12 cellular contexts compared by ENCODE assay signal in genomic region chr21:45319461-45320211, GRCh38. TPM values are rescaled to one million over a fixed set of nuclear protein-coding genes. Genes with fewer than 3 reads are reported as not detected.
DNase-seq lines count a peak whose midpoint lies in the region; ATAC-seq and TF ChIP-seq lines count a peak whose summit lies in the region.
"Had no signal": no experiment of that assay in that cellular context is flagged by ENCODE, and none has a peak within 500 bp of the region (broad histone marks: within the 10 kb centered on the region; RNA-seq: fewer than 3 reads in every experiment).

No MANE protein-coding gene starts in this region.

- no peak for TF ChIP-seq EP300 in suprapubic skin (IDR thresholded peaks at IDR 0.05)

- peaks cover 5% of the 10 kb centered on the region for H3K27me3 Mint-ChIP-seq in HFFc6 (ENCODE audit: insufficient read depth)
- H3K27me3 Mint-ChIP-seq: type B pancreatic cell had no signal

- H3K9me3 Mint-ChIP-seq in HFFc6: peaks cover 5% of the 10 kb centered on the region; the same call in 1 of the 2 replicates
- H3K9me3 Mint-ChIP-seq: activated T-cell treated with anti-CD3 and anti-CD28 coated beads, Interleukin-2, amount 50 U/mL, for 4 hours; type B pancreatic cell had no signal

- peaks cover 0 to 10% (median 0%) of the 10 kb centered on the region in 4 donors for H3K4me1 ChIP-seq in liver (ENCODE audit: control insufficient read depth in 4 of 4, insufficient read depth in 4 of 4, low read length in 3 of 4)
- H3K4me1 ChIP-seq in suprapubic skin: peaks cover 49% of the 10 kb centered on the region

- H3K27ac Mint-ChIP-seq in HFFc6: peak overlapping the region; percentile 91
- H3K27ac Mint-ChIP-seq: type B pancreatic cell had no signal

- peak overlapping the region; percentile 74 for H3K27ac ChIP-seq in caudate nucleus (ENCODE audit: low read depth, low read length)
- H3K27ac ChIP-seq in liver (ENCODE audit: low read depth in 1 of 2, low read length in 2 of 2): peak overlapping the region; percentile 33 to 77
- peak overlapping the region; percentile 63 for H3K27ac ChIP-seq in suprapubic skin
- H3K27ac ChIP-seq: KMS-11 had no signal

- H3K27me3 ChIP-seq in liver (ENCODE audit: control insufficient read depth in 4 of 4, insufficient read depth in 4 of 4, low read length in 3 of 4) (no peaks in the 10 kb centered on the region), suprapubic skin (peaks cover 6% of the 10 kb centered on the region)

- peaks cover 11% of the 10 kb centered on the region; the same call in 1 of the 2 replicates for H3K36me3 Mint-ChIP-seq in HFFc6 (ENCODE audit: low read depth)
- H3K36me3 Mint-ChIP-seq: type B pancreatic cell had no signal

- no peak for TF ChIP-seq RAD21 in liver (IDR thresholded peaks at IDR 0.05)

- H3K9ac ChIP-seq in liver (ENCODE audit: low read depth in 1 of 2, low read length in 2 of 2): no peak overlapping the region
- H3K9ac ChIP-seq: KMS-11 had no signal

- peak; percentile 40 for TF ChIP-seq CTCF in HFFc6 (IDR thresholded peaks at IDR 0.05)
- no peak for TF ChIP-seq CTCF in liver (IDR thresholded peaks at IDR 0.05; ENCODE audit: low read depth, low read length, missing input control)
- no peak for TF ChIP-seq CTCF in suprapubic skin (IDR thresholded peaks at IDR 0.05)

- H3K4me3 ChIP-seq in liver (ENCODE audit: low read depth in 1 of 3, low read length in 3 of 3) (no peak overlapping the region), suprapubic skin (no peak overlapping the region)

- H3K9me3 ChIP-seq in liver (ENCODE audit: control insufficient read depth in 4 of 4, low read length in 3 of 4): no peaks in the 10 kb centered on the region
- H3K9me3 ChIP-seq in suprapubic skin: no peaks in the 10 kb centered on the region

- WGBS in liver: 77% methylated on average over 23 of the region's 23 CpGs
- WGBS in suprapubic skin: 44% methylated on average over 7 of the region's 23 CpGs

- ATAC-seq in GM19463 (IDR thresholded peaks at IDR 0.05; ENCODE audit: unreplicated experiment): no peak
- no peak for ATAC-seq in HG02642 (IDR thresholded peaks at IDR 0.05; ENCODE audit: poor library complexity, unreplicated experiment)
- ATAC-seq: activated T-cell treated with anti-CD3 and anti-CD28 coated beads, Interleukin-2, amount 50 U/mL, for 4 hours had no signal

- H3K4me3 Mint-ChIP-seq in HFFc6: peak overlapping the region; percentile 41; the same call in 1 of the 2 replicates
- H3K4me3 Mint-ChIP-seq: activated T-cell treated with anti-CD3 and anti-CD28 coated beads, Interleukin-2, amount 50 U/mL, for 4 hours; type B pancreatic cell had no signal

- no peaks in the 10 kb centered on the region for H3K36me3 ChIP-seq in liver (ENCODE audit: control insufficient read depth in 4 of 4, insufficient read depth in 3 of 4, low read depth in 1 of 4, low read length in 3 of 4)
- no peaks in the 10 kb centered on the region for H3K36me3 ChIP-seq in suprapubic skin

- TF ChIP-seq POLR2A in suprapubic skin (IDR thresholded peaks at IDR 0.05): no peak

- peak; percentile 43 for DNase-seq in HFFc6
- no peak for DNase-seq in caudate nucleus (lab: John Stamatoyannopoulos, UW)
- peak in 1 of 2 donors; percentile 63 for DNase-seq in suprapubic skin (ENCODE audit: low spot score in 2 of 2)
- no peak for DNase-seq in T1000 (lab: John Stamatoyannopoulos, UW)
- no peak for DNase-seq in DMS53 (lab: John Stamatoyannopoulos, UW)
- DNase-seq: activated T-cell treated with anti-CD3 and anti-CD28 coated beads, Interleukin-2, amount 50 U/mL, for 4 hours; GOT3 had no signal

- H3K4me1 Mint-ChIP-seq in HFFc6 (ENCODE audit: low read depth): peaks cover 38% of the 10 kb centered on the region

TF ChIP-seq in liver, 16 proteins besides CTCF, POLR2A, EP300 and RAD21:
- TF ChIP-seq HNF4A (conservative IDR thresholded peaks at IDR 0.05): no peak
- TF ChIP-seq HNF4G (IDR thresholded peaks at IDR 0.05): no peak
- no peak for TF ChIP-seq JUND (IDR thresholded peaks at IDR 0.05)
- no peak for TF ChIP-seq FOXA2 (IDR thresholded peaks at IDR 0.05)

RNA-seq across cellular contexts. Expression of gene POFUT2, which starts 31.9 kb away (rescaled TPM):
- total RNA-seq in HFFc6 (2021; fragmentation: NEBNext Ultra II Directional; extraction: Animal tissue kit (Norgen Biotek cat#: 25700)): 100 to 1,000 TPM in 1 of 6 experiments, 10 to 100 TPM in 5; 78.2 to 112 (median 80.3) TPM
- total RNA-seq in liver (10 to 100 TPM in 1 of 2 donors, 1 to 10 TPM in 1; 7.4 to 15.6 TPM), suprapubic skin (10 to 100 TPM; 10.7 to 46.9 (median 20.0) TPM)
- polyA plus RNA-seq in liver: 1 to 10 TPM; 3.3 to 8.4 TPM
